ENCODE assay signal across 8 cellular contexts in genomic region chr1:83151167-83151898, GRCh38.
DNase-seq lines count a peak whose midpoint lies in the region; FAIRE-seq and TF ChIP-seq lines count a peak whose summit lies in the region.
"Not testable (repeated sequence)": the region's sequence is repeated elsewhere in the genome, so short reads cannot be mapped to it uniquely, and the experiment has no call there.

No MANE protein-coding gene starts in this region.

- in situ Hi-C loops in astrocyte of the cerebellum (cut with HindIII; ENCODE audit: low sequenced_read_pairs), result not testable (repeated sequence)

- FAIRE-seq in islet of Langerhans (lab: Jason Lieb, UNC), result peak; percentile 9

- H3K4me3 ChIP-seq in AG09309 (ENCODE audit: control insufficient read depth, low read depth, low read length); astrocyte of the cerebellum (ENCODE audit: low read depth, low read length): not testable (repeated sequence)

- not testable (repeated sequence) for TF ChIP-seq CTCF in AG09309 (IDR thresholded peaks at IDR 0.05; ENCODE audit: control insufficient read depth, insufficient read depth, low read depth, low read length, missing control alignments); astrocyte of the cerebellum (IDR thresholded peaks at IDR 0.05; ENCODE audit: low read depth, low read length, missing control alignments)

- peak; percentile 35 for DNase-seq in AG09309 (ENCODE audit: low read depth)
- peak; percentile 15 for DNase-seq in HS-5 (ENCODE audit: low read depth)
- peak; percentile 78 for DNase-seq in RKO (ENCODE audit: low spot score)
- DNase-seq in astrocyte of the cerebellum (ENCODE audit: low read depth), result peak; percentile 59
- peak; percentile 77 for DNase-seq in fibroblast of gingiva (ENCODE audit: low read depth)
- peak; percentile 21 for DNase-seq in occipital lobe (lab: John Stamatoyannopoulos, UW)
- DNase-seq in stromal cell of bone marrow (ENCODE audit: low read depth), result peak; percentile 88

Comparison
In these comparisons a context has a peak if more than half of its experiments do, and no peak if none do; other contexts are left out.
1. DNase-seq: peak in every context shown above with its lines; median percentile 88 in stromal cell of bone marrow; 78 in RKO; 77 in fibroblast of gingiva; 59 in astrocyte of the cerebellum; 35 in AG09309; 21 in occipital lobe; 15 in HS-5.